In genomic region chr1:177986281-177986680, GRCh38 we compare ENCODE assay signal across 10 cellular contexts. TPM values are rescaled to one million over a fixed set of nuclear protein-coding genes. Genes with fewer than 3 reads are reported as not detected.
DNase-seq lines count a peak whose midpoint lies in the region; TF ChIP-seq lines count a peak whose summit lies in the region.
"Not testable (repeated sequence)": the region's sequence is repeated elsewhere in the genome, so short reads cannot be mapped to it uniquely, and the experiment has no call there.
"Had no signal": no experiment of that assay in that cellular context is flagged by ENCODE, and none has a peak within 500 bp of the region (broad histone marks: within the 10 kb centered on the region; RNA-seq: fewer than 3 reads in every experiment).

No MANE protein-coding gene starts in this region.

- peak overlapping the region; percentile 77 for H2AFZ ChIP-seq in H9 (ENCODE audit: low read length)

- H3K9ac ChIP-seq in H9 (ENCODE audit: extremely low read depth, insufficient read length, low read length); NT2/D1 (ENCODE audit: insufficient read length, low read depth): not testable (repeated sequence)

- H3K27ac ChIP-seq in H9 (ENCODE audit: insufficient read length, low read depth, low read length); brain microvascular endothelial cell; epithelial cell of prostate: not testable (repeated sequence)

- H3K14ac ChIP-seq in H9 (ENCODE audit: insufficient read depth, low read length): not testable (repeated sequence)

- H3K4me3 Mint-ChIP-seq in H9: not testable (repeated sequence)

- TF ChIP-seq CTCF in H9 (conservative IDR thresholded peaks at IDR 0.05); brain microvascular endothelial cell (IDR thresholded peaks at IDR 0.05; ENCODE audit: low read depth, low read length, missing control alignments): not testable (repeated sequence)

- not testable (repeated sequence) for H2BK12ac ChIP-seq in H9 (ENCODE audit: insufficient read length, low read depth, low read length)

- not testable (repeated sequence) for H3T11ph ChIP-seq in H9 (ENCODE audit: low read length)

- not testable (repeated sequence) for H3K79me2 ChIP-seq in H9 (ENCODE audit: insufficient read depth, low read length)

- WGBS in H9 (ENCODE audit: extremely low coverage, insufficient read length, low lambda C conversion rate): no CpG with 5 or more reads among the region's 5 CpGs

- not testable (repeated sequence) for H4K91ac ChIP-seq in H9 (ENCODE audit: insufficient read length, low read depth, low read length)

- peaks cover 13 to 15% of the 10 kb centered on the region in 2 experiments for H3K9me3 Mint-ChIP-seq in H9

- not testable (repeated sequence) for H4K8ac ChIP-seq in H9 (replicated peaks; ENCODE audit: insufficient read length, low read depth, low read length)

- in situ Hi-C loops in Caki2 (cut with HindIII; ENCODE audit: low pct_unique_long_range_greater_than_20kb, low sequenced_read_pairs); brain microvascular endothelial cell (cut with HindIII; ENCODE audit: low pct_ligation_motif_present, low sequenced_read_pairs): not testable (repeated sequence)

- H2BK5ac ChIP-seq in H9 (ENCODE audit: insufficient read length, low read length): not testable (repeated sequence)

- not testable (repeated sequence) for H3K36me3 ChIP-seq in NT2/D1 (ENCODE audit: insufficient read depth, insufficient read length, low read length); brain microvascular endothelial cell (replicated peaks)

- H3K56ac ChIP-seq in H9 (ENCODE audit: insufficient read length, low read depth, low read length): not testable (repeated sequence)

- H3K4me1 Mint-ChIP-seq in H9: peaks cover 2 to 13% of the 10 kb centered on the region in 2 experiments; a peak in 3 of 4 replicates

- H3K18ac ChIP-seq in H9 (ENCODE audit: insufficient read length, low read depth, low read length): not testable (repeated sequence)

- H2BK15ac ChIP-seq in H9 (ENCODE audit: low read depth, low read length): not testable (repeated sequence)

- H3K4me1 ChIP-seq in H9 (ENCODE audit: insufficient read depth, low read length); NT2/D1 (ENCODE audit: insufficient read depth, insufficient read length): not testable (repeated sequence)

- H4K5ac ChIP-seq in H9 (ENCODE audit: insufficient read length, low read depth, low read length): not testable (repeated sequence)

- H3K36me3 Mint-ChIP-seq in H9 (ENCODE audit: insufficient read depth in 1 of 3, low read depth in 3 of 3): peaks cover 5 to 11% (median 5%) of the 10 kb centered on the region in 3 experiments; a peak in 5 of 7 replicates

- not testable (repeated sequence) for H3K27me3 ChIP-seq in H9 (ENCODE audit: insufficient read depth, low read length); NT2/D1 (ENCODE audit: insufficient read depth, insufficient read length); brain microvascular endothelial cell (replicated peaks)

- peak overlapping the region in 1 of 3 experiments; percentile 54; a peak in 2 of 7 replicates for H3K27ac Mint-ChIP-seq in H9

- not testable (repeated sequence) for H4K20me1 ChIP-seq in H9 (ENCODE audit: control insufficient read depth, insufficient read depth, insufficient read length)

- H3K79me1 ChIP-seq in H9 (ENCODE audit: insufficient read depth, low read depth, low read length, poor library complexity, severe bottlenecking): not testable (repeated sequence)

- not testable (repeated sequence) for H3K4me3 ChIP-seq in NT2/D1 (ENCODE audit: insufficient read length, low read depth); brain microvascular endothelial cell (ENCODE audit: low read depth, low read length)

- H3K4ac ChIP-seq in H9 (ENCODE audit: low read depth, low read length): not testable (repeated sequence)

- H3K23me2 ChIP-seq in H9 (ENCODE audit: insufficient read length, low read depth, low read length, poor library complexity, severe bottlenecking): not testable (repeated sequence)

- not testable (repeated sequence) for H3K4me2 ChIP-seq in H9 (ENCODE audit: insufficient read depth, insufficient read length, low read length)

- H2AK5ac ChIP-seq in H9 (ENCODE audit: insufficient read length, low read length): not testable (repeated sequence)

- DNase-seq in Caki2 (ENCODE audit: low read depth) (peak; percentile 20), H9 (peak; percentile 58), NCI-H187 (lab: John Stamatoyannopoulos, UW) (peak; percentile 7 to 31), NT2/D1 (ENCODE audit: low read depth, low spot score) (peak; percentile 33), brain microvascular endothelial cell (peak; percentile 66), epithelial cell of prostate (ENCODE audit: low read depth, low spot score) (peak; percentile 61), kidney tubule cell (ENCODE audit: low spot score) (peak; percentile 59), renal cortical epithelial cell (ENCODE audit: low read depth) (peak; percentile 38)

- H2BK120ac ChIP-seq in H9 (ENCODE audit: low read depth, low read length, poor library complexity, severe bottlenecking): not testable (repeated sequence)

- H2BK20ac ChIP-seq in H9 (ENCODE audit: low read depth, low read length, poor library complexity, severe bottlenecking): not testable (repeated sequence)

- H3K9me3 ChIP-seq in H9 (ENCODE audit: control insufficient read depth, low read depth, low read length); NT2/D1 (ENCODE audit: insufficient read depth, low read length): not testable (repeated sequence)

- H3K27me3 Mint-ChIP-seq in H9 (ENCODE audit: low read depth): not testable (repeated sequence)

- not testable (repeated sequence) for H3K23ac ChIP-seq in H9 (ENCODE audit: insufficient read length, low read depth, low read length)

RNA-seq across cellular contexts. Expression of gene SEC16B, which starts 16.4 kb away (rescaled TPM):
- 4.2 and 25.5 TPM in 2 replicates for total RNA-seq in Caki2 (2014; rRNA removed; shearing (Covaris generic); ENCODE audit: low replicate concordance)
- total RNA-seq in H9 (2021) (0.70 and 0.83 TPM in 2 replicates), renal cortical epithelial cell (0.35 and 1.2 TPM in 2 replicates)
- total RNA-seq: activated naive CD4-positive, alpha-beta T cell treated with anti-CD3 and anti-CD28 coated beads, Interleukin-2, amount 50 U/mL, for 72 hours; CD4-positive, CD25-positive, alpha-beta regulatory T cell had no signal
